In the genomic region with DNA sequence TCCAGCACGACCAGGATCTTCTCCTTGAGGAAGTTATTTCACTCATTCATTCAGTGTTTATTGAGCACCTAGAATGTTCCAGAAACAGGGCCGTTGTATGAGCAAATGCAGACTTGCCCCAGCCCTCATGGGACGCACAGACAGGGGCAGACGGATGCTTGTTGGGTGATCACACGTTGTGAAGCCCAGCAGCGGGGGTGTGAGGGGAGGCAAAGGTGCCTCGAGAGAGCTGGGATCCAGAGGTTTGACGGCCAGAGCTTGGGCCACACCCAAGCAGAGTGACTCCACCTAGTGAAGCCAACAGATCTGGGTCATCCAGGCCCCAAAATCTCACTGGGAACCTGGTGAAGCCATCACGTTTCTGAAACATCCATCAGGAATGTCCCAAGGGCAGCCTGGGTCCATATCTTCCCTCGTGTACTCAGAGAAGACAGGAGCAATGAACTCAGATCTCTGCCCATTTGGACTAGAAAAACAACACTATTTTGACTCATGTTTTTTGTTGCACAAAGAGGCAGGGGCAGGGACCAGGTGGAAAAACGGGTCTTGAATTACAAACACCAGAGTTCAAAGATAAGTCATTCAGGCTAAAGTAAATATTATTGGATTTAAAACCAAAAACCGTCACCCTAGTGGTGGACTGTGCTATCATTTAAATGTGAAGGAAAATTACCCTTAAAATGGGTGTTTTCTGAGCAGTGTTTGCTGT, we compare ENCODE assay signal across 1 cellular context.
TF ChIP-seq lines count a peak whose summit lies in the region.

No MANE protein-coding gene starts in this region.

TF ChIP-seq in HepG2, 621 proteins besides CTCF, POLR2A, EP300 and RAD21 (continued from another document and continues in another):
- no peak for TF ChIP-seq ZFP36 (IDR thresholded peaks at IDR 0.05; ENCODE audit: borderline replicate concordance, low read depth, low read length, partially characterized antibody)
- TF ChIP-seq CBX2 (IDR thresholded peaks at IDR 0.05; ENCODE audit: low read depth, low read length): no peak
- TF ChIP-seq CBX2 (CRISPR knock-in tag; IDR thresholded peaks at IDR 0.05; ENCODE audit: low read depth): no peak; the same call in 1 of the 2 replicates
- 0 out of 2 replicates have a peak, but pooled peaks have one; percentile 12 for TF ChIP-seq ZNF33B (CRISPR knock-in tag; IDR thresholded peaks at IDR 0.05)
- peak; percentile 60; the same call in 1 of the 2 replicates for TF ChIP-seq KLF9 (CRISPR knock-in tag; IDR thresholded peaks at IDR 0.05; ENCODE audit: low read depth)
- peak; percentile 88 for TF ChIP-seq HDAC2 (CRISPR knock-in tag; IDR thresholded peaks at IDR 0.05)
- peak; percentile 50 for TF ChIP-seq ZNF605 (CRISPR knock-in tag; IDR thresholded peaks at IDR 0.05)
- TF ChIP-seq RCOR2 (CRISPR knock-in tag; IDR thresholded peaks at IDR 0.05): peak; percentile 89
- no peak for TF ChIP-seq ZNF496 (CRISPR knock-in tag; IDR thresholded peaks at IDR 0.05; ENCODE audit: insufficient replicate concordance)
- no peak for TF ChIP-seq ZNF326 (CRISPR knock-in tag; IDR thresholded peaks at IDR 0.05; ENCODE audit: borderline replicate concordance)
- peak; percentile 43; the same call in 1 of the 2 replicates for TF ChIP-seq CBX5 (CRISPR knock-in tag; IDR thresholded peaks at IDR 0.05; ENCODE audit: borderline replicate concordance)
- TF ChIP-seq SKI (IDR thresholded peaks at IDR 0.05; ENCODE audit: partially characterized antibody): peak; percentile 77
- peak; percentile 86 for TF ChIP-seq ATF2 (CRISPR knock-in tag; IDR thresholded peaks at IDR 0.05)
- no peak for TF ChIP-seq POLR2AphosphoS2 (IDR thresholded peaks at IDR 0.05; ENCODE audit: low read depth, low read length)
- TF ChIP-seq ARNT2 (CRISPR knock-in tag; IDR thresholded peaks at IDR 0.05; ENCODE audit: low read depth): 0 out of 2 replicates have a peak, but pooled peaks have one; percentile 44
- TF ChIP-seq, protein P1, sequence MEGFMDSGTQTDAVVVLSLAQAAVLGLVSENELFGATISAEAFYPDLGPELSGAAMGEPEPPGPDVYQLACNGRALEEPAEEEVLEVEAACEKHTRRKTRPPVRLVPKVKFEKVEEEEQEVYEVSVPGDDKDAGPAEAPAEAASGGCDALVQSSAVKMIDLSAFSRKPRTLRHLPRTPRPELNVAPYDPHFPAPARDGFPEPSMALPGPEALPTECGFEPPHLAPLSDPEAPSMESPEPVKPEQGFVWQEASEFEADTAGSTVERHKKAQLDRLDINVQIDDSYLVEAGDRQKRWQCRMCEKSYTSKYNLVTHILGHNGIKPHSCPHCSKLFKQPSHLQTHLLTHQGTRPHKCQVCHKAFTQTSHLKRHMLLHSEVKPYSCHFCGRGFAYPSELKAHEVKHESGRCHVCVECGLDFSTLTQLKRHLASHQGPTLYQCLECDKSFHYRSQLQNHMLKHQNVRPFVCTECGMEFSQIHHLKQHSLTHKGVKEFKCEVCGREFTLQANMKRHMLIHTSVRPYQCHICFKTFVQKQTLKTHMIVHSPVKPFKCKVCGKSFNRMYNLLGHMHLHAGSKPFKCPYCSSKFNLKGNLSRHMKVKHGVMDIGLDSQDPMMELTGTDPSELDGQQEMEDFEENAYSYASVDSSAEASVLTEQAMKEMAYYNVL (CRISPR knock-in tag; IDR thresholded peaks at IDR 0.05; ENCODE audit: borderline replicate concordance): peak; percentile 41; the same call in 1 of the 2 replicates
- peak; percentile 94 for TF ChIP-seq HNF4A (CRISPR knock-in tag; IDR thresholded peaks at IDR 0.05)
- TF ChIP-seq, protein P2, sequence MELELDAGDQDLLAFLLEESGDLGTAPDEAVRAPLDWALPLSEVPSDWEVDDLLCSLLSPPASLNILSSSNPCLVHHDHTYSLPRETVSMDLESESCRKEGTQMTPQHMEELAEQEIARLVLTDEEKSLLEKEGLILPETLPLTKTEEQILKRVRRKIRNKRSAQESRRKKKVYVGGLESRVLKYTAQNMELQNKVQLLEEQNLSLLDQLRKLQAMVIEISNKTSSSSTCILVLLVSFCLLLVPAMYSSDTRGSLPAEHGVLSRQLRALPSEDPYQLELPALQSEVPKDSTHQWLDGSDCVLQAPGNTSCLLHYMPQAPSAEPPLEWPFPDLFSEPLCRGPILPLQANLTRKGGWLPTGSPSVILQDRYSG (CRISPR knock-in tag; IDR thresholded peaks at IDR 0.05): no peak
- TF ChIP-seq ZNF609 (CRISPR knock-in tag; IDR thresholded peaks at IDR 0.05; ENCODE audit: borderline replicate concordance): peak; percentile 93
- TF ChIP-seq, protein P3, sequence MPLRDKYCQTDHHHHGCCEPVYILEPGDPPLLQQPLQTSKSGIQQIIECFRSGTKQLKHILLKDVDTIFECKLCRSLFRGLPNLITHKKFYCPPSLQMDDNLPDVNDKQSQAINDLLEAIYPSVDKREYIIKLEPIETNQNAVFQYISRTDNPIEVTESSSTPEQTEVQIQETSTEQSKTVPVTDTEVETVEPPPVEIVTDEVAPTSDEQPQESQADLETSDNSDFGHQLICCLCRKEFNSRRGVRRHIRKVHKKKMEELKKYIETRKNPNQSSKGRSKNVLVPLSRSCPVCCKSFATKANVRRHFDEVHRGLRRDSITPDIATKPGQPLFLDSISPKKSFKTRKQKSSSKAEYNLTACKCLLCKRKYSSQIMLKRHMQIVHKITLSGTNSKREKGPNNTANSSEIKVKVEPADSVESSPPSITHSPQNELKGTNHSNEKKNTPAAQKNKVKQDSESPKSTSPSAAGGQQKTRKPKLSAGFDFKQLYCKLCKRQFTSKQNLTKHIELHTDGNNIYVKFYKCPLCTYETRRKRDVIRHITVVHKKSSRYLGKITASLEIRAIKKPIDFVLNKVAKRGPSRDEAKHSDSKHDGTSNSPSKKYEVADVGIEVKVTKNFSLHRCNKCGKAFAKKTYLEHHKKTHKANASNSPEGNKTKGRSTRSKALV (CRISPR knock-in tag; IDR thresholded peaks at IDR 0.05): peak; percentile 90
- TF ChIP-seq FOXO1 (CRISPR knock-in tag; IDR thresholded peaks at IDR 0.05): peak; percentile 86; the same call in 1 of the 2 replicates
- TF ChIP-seq UBTF (CRISPR knock-in tag; IDR thresholded peaks at IDR 0.05): peak; percentile 63
- peak; percentile 76 for TF ChIP-seq ZEB1 (IDR thresholded peaks at IDR 0.05; ENCODE audit: insufficient replicate concordance, low read depth)
- TF ChIP-seq CERS6 (CRISPR knock-in tag; IDR thresholded peaks at IDR 0.05): no peak
- TF ChIP-seq ISX (CRISPR knock-in tag; conservative IDR thresholded peaks at IDR 0.05): no peak
- no peak for TF ChIP-seq ZNF704 (CRISPR knock-in tag; IDR thresholded peaks at IDR 0.05; ENCODE audit: borderline replicate concordance)
- TF ChIP-seq, protein P4, sequence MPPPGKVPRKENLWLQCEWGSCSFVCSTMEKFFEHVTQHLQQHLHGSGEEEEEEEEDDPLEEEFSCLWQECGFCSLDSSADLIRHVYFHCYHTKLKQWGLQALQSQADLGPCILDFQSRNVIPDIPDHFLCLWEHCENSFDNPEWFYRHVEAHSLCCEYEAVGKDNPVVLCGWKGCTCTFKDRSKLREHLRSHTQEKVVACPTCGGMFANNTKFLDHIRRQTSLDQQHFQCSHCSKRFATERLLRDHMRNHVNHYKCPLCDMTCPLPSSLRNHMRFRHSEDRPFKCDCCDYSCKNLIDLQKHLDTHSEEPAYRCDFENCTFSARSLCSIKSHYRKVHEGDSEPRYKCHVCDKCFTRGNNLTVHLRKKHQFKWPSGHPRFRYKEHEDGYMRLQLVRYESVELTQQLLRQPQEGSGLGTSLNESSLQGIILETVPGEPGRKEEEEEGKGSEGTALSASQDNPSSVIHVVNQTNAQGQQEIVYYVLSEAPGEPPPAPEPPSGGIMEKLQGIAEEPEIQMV (CRISPR knock-in tag; IDR thresholded peaks at IDR 0.05; ENCODE audit: low read depth): 0 out of 2 replicates have a peak, but pooled peaks have one; percentile 60
- TF ChIP-seq REXO4 (CRISPR knock-in tag; IDR thresholded peaks at IDR 0.05; ENCODE audit: borderline replicate concordance): no peak
- no peak for TF ChIP-seq ZNF772 (CRISPR knock-in tag; IDR thresholded peaks at IDR 0.05)
- TF ChIP-seq, protein P5, sequence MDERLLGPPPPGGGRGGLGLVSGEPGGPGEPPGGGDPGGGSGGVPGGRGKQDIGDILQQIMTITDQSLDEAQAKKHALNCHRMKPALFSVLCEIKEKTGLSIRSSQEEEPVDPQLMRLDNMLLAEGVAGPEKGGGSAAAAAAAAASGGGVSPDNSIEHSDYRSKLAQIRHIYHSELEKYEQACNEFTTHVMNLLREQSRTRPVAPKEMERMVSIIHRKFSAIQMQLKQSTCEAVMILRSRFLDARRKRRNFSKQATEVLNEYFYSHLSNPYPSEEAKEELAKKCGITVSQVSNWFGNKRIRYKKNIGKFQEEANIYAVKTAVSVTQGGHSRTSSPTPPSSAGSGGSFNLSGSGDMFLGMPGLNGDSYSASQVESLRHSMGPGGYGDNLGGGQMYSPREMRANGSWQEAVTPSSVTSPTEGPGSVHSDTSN (CRISPR knock-in tag; IDR thresholded peaks at IDR 0.05): 0 out of 2 replicates have a peak, but pooled peaks have one; percentile 9
- no peak for TF ChIP-seq ETS1 (CRISPR knock-in tag; IDR thresholded peaks at IDR 0.05)
- no peak for TF ChIP-seq ZNF101 (CRISPR knock-in tag; IDR thresholded peaks at IDR 0.05; ENCODE audit: borderline replicate concordance, low read depth)
